9 cellular contexts compared by ENCODE assay signal in the genomic region with DNA sequence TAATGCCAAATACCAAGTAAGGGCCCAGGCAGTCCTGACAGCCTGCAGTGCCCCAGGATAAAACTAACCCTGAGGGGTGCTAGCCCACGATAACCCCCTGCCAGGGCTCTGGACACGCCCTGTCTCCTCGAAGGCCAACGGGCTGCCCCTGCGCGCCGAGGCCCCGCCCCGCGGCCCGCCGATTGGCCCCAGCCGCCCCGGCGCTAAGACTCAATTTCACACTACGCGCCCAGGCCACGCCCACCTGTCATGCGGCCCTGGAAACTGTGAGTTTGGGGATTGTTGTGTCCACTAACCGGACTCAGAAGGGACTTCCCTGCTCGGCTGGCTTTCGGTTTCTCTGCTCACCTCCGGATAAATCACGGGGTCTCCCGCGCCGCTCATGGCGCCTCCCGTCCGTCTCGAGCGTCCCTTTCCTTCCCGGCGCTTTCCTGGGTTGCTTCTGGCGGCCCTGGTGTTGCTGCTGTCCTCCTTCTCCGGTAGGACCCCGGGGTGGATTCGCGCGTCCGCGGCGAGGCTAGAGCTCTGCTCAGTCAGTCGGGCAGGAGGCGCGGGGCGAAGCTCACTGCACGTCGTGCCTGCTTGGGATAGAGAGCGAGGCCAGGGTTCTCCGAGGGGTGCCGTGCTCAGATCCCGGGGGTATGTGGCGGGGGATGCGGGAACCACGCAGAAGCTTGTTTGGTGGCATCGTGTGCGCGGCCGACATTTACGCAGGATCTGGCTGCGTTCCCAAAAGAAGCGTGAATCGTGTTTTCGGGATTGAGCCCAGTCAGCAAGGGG. TPM values are rescaled to one million over a fixed set of nuclear protein-coding genes. Genes with fewer than 3 reads are reported as not detected.
DNase-seq lines count a peak whose midpoint lies in the region; TF ChIP-seq lines count a peak whose summit lies in the region.
"Had no signal": no experiment of that assay in that cellular context is flagged by ENCODE, and none has a peak within 500 bp of the region (broad histone marks: within the 10 kb centered on the region; RNA-seq: fewer than 3 reads in every experiment).

TSS of gene CR1L (plus strand) at position 282 of the 780 bp plus-strand sequence. CDS start at position 383, 101 bp downstream.

- H3K4me3 ChIP-seq in HFF-Myc (replicated peaks; ENCODE audit: low read depth, low read length), result peak within 1 kb of the TSS; percentile 58
- peak within 1 kb of the TSS; percentile 68 for H3K4me3 ChIP-seq in epithelial cell of proximal tubule (ENCODE audit: low read depth, low read length)
- peak within 1 kb of the TSS; percentile 50 for H3K4me3 ChIP-seq in mucosa of stomach (ENCODE audit: low read length)

- peaks cover 7% of the 10 kb centered on the region for H3K27me3 ChIP-seq in mucosa of stomach (ENCODE audit: control insufficient read depth, insufficient read depth, low read length)

- DNase-seq in HFF-Myc (ENCODE audit: extremely low read depth, low read depth) (no peak), NCI-H460 (ENCODE audit: extremely low read depth, low read depth) (peak; percentile 45), activated T-cell treated with anti-CD3 and anti-CD28 coated beads for 1 hour (ENCODE audit: low read depth) (peak; percentile 55), epithelial cell of proximal tubule (ENCODE audit: low read depth) (no peak), KBM-7 (no peak)
- DNase-seq in stimulated activated CD8-positive, alpha-beta memory T cell treated with anti-CD3 and anti-CD28 coated beads, Interleukin-4, amount 100 ng/mL, for 48 hours, result peak; percentile 83

- in situ Hi-C loops in KBM-7 (cut with MboI; ENCODE audit: low pct_unique_long_range_greater_than_20kb, low sequenced_read_pairs), result no loop called here

- H3K9ac ChIP-seq in ES-I3 (ENCODE audit: low read depth, low read length), result peak within 1 kb of the TSS; percentile 57
- peak within 1 kb of the TSS; percentile 5 for H3K9ac ChIP-seq in mucosa of stomach (ENCODE audit: low read length)

- peaks cover 27% of the 10 kb centered on the region for H3K4me1 ChIP-seq in ES-I3 (ENCODE audit: insufficient read depth, low read length)
- no peaks in the 10 kb centered on the region for H3K4me1 ChIP-seq in mucosa of stomach (ENCODE audit: control insufficient read depth, insufficient read depth, low read length)

- H3K36me3 ChIP-seq in ES-I3 (ENCODE audit: insufficient read depth, low read length) (no peaks in the 10 kb centered on the region), mucosa of stomach (ENCODE audit: control insufficient read depth, insufficient read depth, low read length) (no peaks in the 10 kb centered on the region)

- TF ChIP-seq CTCF in HFF-Myc (IDR thresholded peaks at IDR 0.05; ENCODE audit: low read depth, low read length, missing control alignments) (no peak), epithelial cell of proximal tubule (conservative IDR thresholded peaks at IDR 0.05; ENCODE audit: low read depth, low read length) (no peak)

- no peaks in the 10 kb centered on the region for H3K9me3 ChIP-seq in ES-I3 (ENCODE audit: control insufficient read depth, insufficient read depth, low read length)
- no peaks in the 10 kb centered on the region for H3K9me3 ChIP-seq in mucosa of stomach (ENCODE audit: control insufficient read depth, low read length)

RNA-seq across cellular contexts. Expression of gene CR1L, which starts in this region (rescaled TPM):
- not detected in 2 replicates for total RNA-seq in NCI-H460 (2014; rRNA removed; shearing (Covaris generic))
- not detected in 2 replicates for polyA plus RNA-seq in NCI-H460 (2014; cell fraction: nucleus; rRNA removed)
- total RNA-seq in epithelial cell of proximal tubule, result not detected in 2 replicates
- total RNA-seq: T-helper 2 cell treated with Interferon-gamma antibody and Interleukin-4, amounts not matched to agents 100 ng/mL and 5 ng/mL, for 36 hours had no signal

Comparison
In these comparisons a context has a peak if more than half of its experiments do, and no peak if none do; other contexts are left out.
1. Peak in DNase-seq in NCI-H460; RNA of the gene not detected or under 1 TPM.
2. DNase-seq: peak in activated T-cell treated with anti-CD3 and anti-CD28 coated beads for 1 hour (single experiment) and stimulated activated CD8-positive, alpha-beta memory T cell treated with anti-CD3 and anti-CD28 coated beads, Interleukin-4, amount 100 ng/mL, for 48 hours (single experiment); none in HFF-Myc (single experiment), epithelial cell of proximal tubule (single experiment) and KBM-7 (single experiment).
3. Peak in every context shown above with its lines, with median percentiles within 50 percentile points of each other: H3K4me3 ChIP-seq.